Comparison of ENCODE assay signal across 8 cellular contexts in the genomic region with DNA sequence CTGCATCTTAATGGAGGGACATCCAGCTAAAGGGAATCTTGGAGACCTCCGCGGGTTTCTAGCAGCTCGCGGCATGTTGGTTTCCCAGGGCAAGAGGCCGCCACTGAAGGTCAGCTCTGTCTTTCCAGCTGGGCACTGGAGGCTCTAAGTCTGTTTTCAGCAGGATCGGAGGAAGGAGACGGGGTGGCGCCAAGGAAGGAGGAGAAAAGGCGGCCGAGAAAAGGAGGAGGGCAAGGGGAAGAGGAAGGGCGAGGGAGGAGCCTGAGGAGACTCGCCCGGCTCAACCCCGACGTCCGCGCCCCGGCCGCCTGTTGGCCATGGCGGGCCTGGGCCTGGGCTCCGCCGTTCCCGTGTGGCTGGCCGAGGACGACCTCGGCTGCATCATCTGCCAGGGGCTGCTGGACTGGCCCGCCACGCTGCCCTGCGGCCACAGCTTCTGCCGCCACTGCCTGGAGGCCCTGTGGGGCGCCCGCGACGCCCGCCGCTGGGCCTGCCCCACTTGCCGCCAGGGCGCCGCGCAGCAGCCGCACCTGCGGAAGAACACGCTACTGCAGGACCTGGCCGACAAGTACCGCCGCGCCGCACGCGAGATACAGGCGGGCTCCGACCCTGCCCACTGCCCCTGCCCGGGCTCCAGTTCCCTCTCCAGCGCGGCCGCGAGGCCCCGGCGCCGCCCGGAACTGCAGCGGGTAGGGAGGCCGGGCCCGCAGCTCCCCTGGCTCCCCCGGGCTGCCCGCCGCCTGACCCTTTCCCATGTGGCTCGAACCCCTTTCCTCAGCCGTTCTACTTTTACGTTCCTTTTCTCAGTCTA.
DNase-seq lines count a peak whose midpoint lies in the region; ATAC-seq and TF ChIP-seq lines count a peak whose summit lies in the region.

TSS of gene RNF135 (plus strand) at position 283 of the 811 bp plus-strand sequence. CDS start at position 318, 35 bp downstream.

- DNase-seq in 8988T: peak; percentile 76
- DNase-seq in NCI-H82 (lab: John Stamatoyannopoulos, UW): peak; percentile 88
- peak; percentile 42 for DNase-seq in activated T-cell treated with anti-CD3 and anti-CD28 coated beads for 24 hours (ENCODE audit: low read depth)
- DNase-seq in epidermal melanocyte (ENCODE audit: insufficient read length, low spot score): peak; percentile 97
- peak; percentile 74 for DNase-seq in midbrain (lab: John Stamatoyannopoulos, UW)
- DNase-seq in stimulated activated CD8-positive, alpha-beta memory T cell treated with anti-CD3 and anti-CD28 coated beads, Interleukin-4, amount 100 ng/mL, for 1 hour (ENCODE audit: low read depth in 2 of 2, low spot score in 1 of 2): peak; percentile 18 to 24

- ATAC-seq in GM18505 (IDR thresholded peaks at IDR 0.05; ENCODE audit: unreplicated experiment) (peak; percentile 59), HG03045 (IDR thresholded peaks at IDR 0.05; ENCODE audit: unreplicated experiment) (peak; percentile 64)

- TF ChIP-seq POLR2A in GM18505 (IDR thresholded peaks at IDR 0.05; ENCODE audit: borderline replicate concordance, extremely low read depth, insufficient read depth, insufficient read length): peak; percentile 90

Comparison
In these comparisons a context has a peak if more than half of its experiments do, and no peak if none do; other contexts are left out.
1. Peak in every context shown above with its lines: DNase-seq and ATAC-seq.
2. DNase-seq: peak in every context shown above with its lines; median percentile 97 in epidermal melanocyte; 88 in NCI-H82; 76 in 8988T; 74 in midbrain; 42 in activated T-cell treated with anti-CD3 and anti-CD28 coated beads for 24 hours; 21 in stimulated activated CD8-positive, alpha-beta memory T cell treated with anti-CD3 and anti-CD28 coated beads, Interleukin-4, amount 100 ng/mL, for 1 hour.